Comparison of ENCODE assay signal across 1 cellular context in genomic region chr1:119330940-119331263, GRCh38.
TF ChIP-seq lines count a peak whose summit lies in the region.

No MANE protein-coding gene starts in this region.

TF ChIP-seq in GM12878, 131 proteins besides CTCF, POLR2A, EP300 and RAD21 (continued from another document):
- peak; percentile 50 for TF ChIP-seq ZBTB40 (IDR thresholded peaks at IDR 0.05; ENCODE audit: borderline replicate concordance)
